ENCODE assay signal across 14 cellular contexts in the genomic region with DNA sequence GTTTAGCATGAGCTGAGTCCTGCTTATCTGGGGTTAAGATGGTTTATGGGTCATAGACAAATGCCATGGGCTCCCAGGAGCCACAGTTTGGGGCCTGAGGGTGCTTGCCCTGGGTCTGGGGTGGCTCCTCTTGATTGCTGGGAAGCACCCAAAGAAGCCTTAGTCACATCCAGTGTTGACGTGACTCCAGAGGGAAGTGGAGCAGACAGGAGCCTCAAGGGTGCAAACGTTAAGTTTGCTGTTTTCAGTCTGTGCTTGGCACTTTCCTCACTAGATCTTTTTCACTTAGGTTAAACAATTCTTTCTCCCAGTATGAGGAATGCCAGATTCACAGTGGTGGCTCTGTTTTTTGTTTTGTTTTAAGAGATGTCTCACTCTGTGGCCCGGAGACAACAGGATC.
DNase-seq lines count a peak whose midpoint lies in the region; ATAC-seq and TF ChIP-seq lines count a peak whose summit lies in the region.
"Had no signal": no experiment of that assay in that cellular context is flagged by ENCODE, and none has a peak within 500 bp of the region (broad histone marks: within the 10 kb centered on the region; RNA-seq: fewer than 3 reads in every experiment).

No MANE protein-coding gene starts in this region.

- no peak overlapping the region for H2AFZ ChIP-seq in smooth muscle cell (ENCODE audit: low read depth)

- H3F3A ChIP-seq in smooth muscle cell (ENCODE audit: low read depth), result peaks cover 8% of the 10 kb centered on the region

- DNase-seq in CD1c-positive myeloid dendritic cell (ENCODE audit: extremely low spot score) (peak; percentile 48), M059J (ENCODE audit: low read depth) (peak; percentile 61), islet precursor cell (peak; percentile 72), smooth muscle cell (lab: John Stamatoyannopoulos, UW; ENCODE audit: unreplicated experiment) (no peak), NCI-H1048 (lab: John Stamatoyannopoulos, UW) (no peak), psoas muscle (no peak)
- no peak for DNase-seq in effector CD4-positive, alpha-beta T cell
- DNase-seq: AML-193; CD8-positive, alpha-beta memory T cell; NCI-H2107; NCI-H226 had no signal

- ATAC-seq in HG02642 (IDR thresholded peaks at IDR 0.05; ENCODE audit: poor library complexity, unreplicated experiment) (no peak), psoas muscle (no peak)

- H3K4me1 ChIP-seq in smooth muscle cell (ENCODE audit: low read depth) (peaks cover 18% of the 10 kb centered on the region), psoas muscle (peaks cover 14% of the 10 kb centered on the region)
- H3K4me1 ChIP-seq: HAP-1 had no signal

- H3K4me3 ChIP-seq in smooth muscle cell (no peak overlapping the region), psoas muscle (no peak overlapping the region)
- H3K4me3 ChIP-seq: HAP-1, SK-N-MC had no signal

- H3K9me3 ChIP-seq in smooth muscle cell (replicated peaks; ENCODE audit: low read depth) (no peaks in the 10 kb centered on the region), psoas muscle (no peaks in the 10 kb centered on the region)
- H3K9me3 ChIP-seq: HAP-1 had no signal

- 11% methylated on average over 3 of the region's 3 CpGs for WGBS in smooth muscle cell (ENCODE audit: low lambda C conversion rate)
- 71 to 89% (median 78%) methylated on average over 3 of the region's 3 CpGs for WGBS in psoas muscle, 3 donors

- H3K27me3 ChIP-seq in smooth muscle cell (ENCODE audit: low read depth), result no peaks in the 10 kb centered on the region
- H3K27me3 ChIP-seq in psoas muscle (ENCODE audit: insufficient read depth in 3 of 3, low read length in 2 of 3), result no peaks in the 10 kb centered on the region

- TF ChIP-seq CTCF in smooth muscle cell (IDR thresholded peaks at IDR 0.05; ENCODE audit: borderline replicate concordance, insufficient read depth, poor library complexity, severe bottlenecking), result no peak
- no peak for TF ChIP-seq CTCF in psoas muscle (IDR thresholded peaks at IDR 0.05)

- H4K20me1 ChIP-seq in smooth muscle cell (ENCODE audit: low read depth), result peaks cover 4% of the 10 kb centered on the region

- peaks cover 6% of the 10 kb centered on the region for H3K79me2 ChIP-seq in smooth muscle cell (ENCODE audit: low read depth)

- peak overlapping the region; percentile 35 for H3K4me2 ChIP-seq in smooth muscle cell

- intact Hi-C loops in psoas muscle (cut with DNase I), result no loop called here

- H3K27ac ChIP-seq in smooth muscle cell (ENCODE audit: low read depth) (peak overlapping the region; percentile 77), psoas muscle (no peak overlapping the region)
- H3K27ac ChIP-seq: SK-N-MC had no signal

- H3K36me3 ChIP-seq in smooth muscle cell (ENCODE audit: low read depth), result no peaks in the 10 kb centered on the region
- H3K36me3 ChIP-seq in psoas muscle (ENCODE audit: insufficient read depth in 1 of 2, low read depth in 1 of 2), result no peaks in the 10 kb centered on the region
- H3K36me3 ChIP-seq: HAP-1 had no signal

- H3K9ac ChIP-seq in smooth muscle cell (ENCODE audit: low read depth), result peak overlapping the region; percentile 15

Comparison
In these comparisons a context has a peak if more than half of its experiments do, and no peak if none do; other contexts are left out.
1. DNase-seq: peak in CD1c-positive myeloid dendritic cell (single experiment), M059J (single experiment) and islet precursor cell (single experiment); none in smooth muscle cell (single experiment), NCI-H1048 (single experiment), psoas muscle (0 of 2) and effector CD4-positive, alpha-beta T cell (single experiment).